ENCODE assay signal across 8 cellular contexts in genomic region chr1:174022080-174022975, GRCh38.
DNase-seq lines count a peak whose midpoint lies in the region; ATAC-seq lines count a peak whose summit lies in the region.

Gene RC3H1 (minus strand): TSS chr1:174022357. CDS start chr1:173992985, 29,372 bp downstream.

- ATAC-seq in GM18907 (IDR thresholded peaks at IDR 0.05; ENCODE audit: unreplicated experiment) (peak; percentile 94), HG03139 (IDR thresholded peaks at IDR 0.05; ENCODE audit: unreplicated experiment) (peak; percentile 80)

- peak within 1 kb of the TSS; percentile 98 for H3K27ac ChIP-seq in caudate nucleus (ENCODE audit: low read depth, low read length)

- DNase-seq in AG08395 (ENCODE audit: low spot score) (peak; percentile 92), NCI-H345 treated with DMSO at 0.1 percent for 48 hours (lab: John Stamatoyannopoulos, UW; ENCODE audit: unreplicated experiment) (peak; percentile 59), caudate nucleus (lab: John Stamatoyannopoulos, UW) (peak in 60 of 61 donors; percentile 19 to 94 (median 88)), iris pigment epithelial cell (ENCODE audit: low read depth) (peak; percentile 80)
- peak; percentile 74 to 84 (median 80) for DNase-seq in activated CD4-positive, CD25-positive, alpha-beta regulatory T cell (lab: John Stamatoyannopoulos, UW)
- peak; percentile 88 for DNase-seq in stimulated activated CD4-positive, alpha-beta T cell treated with anti-CD3 and anti-CD28 coated beads, Interleukin-12 subunit alpha, Interleukin-12 subunit beta, amount 100 ng/mL, for 4 hours

Comparison
In these comparisons a context has a peak if more than half of its experiments do, and no peak if none do; other contexts are left out.
1. Peak in every context shown above with its lines: DNase-seq, ATAC-seq and H3K27ac ChIP-seq.